Comparison of ENCODE assay signal across 21 cellular contexts in genomic region chr22:38964989-38965388, GRCh38. TPM values are rescaled to one million over a fixed set of nuclear protein-coding genes. Genes with fewer than 3 reads are reported as not detected.
A peak's percentile ranks its signal among the peaks of the same experiment; 100 is the strongest.
DNase-seq lines count a peak whose midpoint lies in the region; ATAC-seq, FAIRE-seq and TF ChIP-seq lines count a peak whose summit lies in the region.
"Had no signal": no experiment of that assay in that cellular context is flagged by ENCODE, and none has a peak within 500 bp of the region (broad histone marks: within the 10 kb centered on the region; RNA-seq: fewer than 3 reads in every experiment).

No MANE protein-coding gene starts in this region.

- TF ChIP-seq RAD21 in IMR-90 (IDR thresholded peaks at IDR 0.05; ENCODE audit: low read length) = no peak

- no CpG with 5 or more reads among the region's 4 CpGs for WGBS in IMR-90 (ENCODE audit: extremely low coverage in 2 of 2, insufficient read length in 1 of 2), 2 experiments
- WGBS in spleen, 5 donors = 75 to 82% (median 78%) methylated on average over 3 to 4 of the region's 4 CpGs; no CpG with 5 or more reads in 1 of the 5 donors
- 73 to 92% methylated on average over 3 to 4 of the region's 4 CpGs for WGBS in testis, 2 donors

- no peaks in the 10 kb centered on the region for H3K9me3 ChIP-seq in IMR-90 (ENCODE audit: control insufficient read depth, insufficient read depth, low read length)
- H3K9me3 ChIP-seq in kidney (ENCODE audit: control insufficient read depth in 1 of 2, low read length in 2 of 2) = no peaks in the 10 kb centered on the region
- no peaks in the 10 kb centered on the region for H3K9me3 ChIP-seq in spleen
- no peaks in the 10 kb centered on the region for H3K9me3 ChIP-seq in testis
- H3K9me3 ChIP-seq: SK-N-SH had no signal

- TF ChIP-seq POLR2A in IMR-90 (IDR thresholded peaks at IDR 0.05; ENCODE audit: low read depth, low read length) (no peak), spleen (IDR thresholded peaks at IDR 0.05) (no peak), testis (IDR thresholded peaks at IDR 0.05) (no peak)

- H2BK5ac ChIP-seq in IMR-90 (ENCODE audit: low read depth, low read length, poor library complexity, severe bottlenecking) = no peak overlapping the region

- intact Hi-C loops in IMR-90 (cut with micrococcal nuclease) = no loop called here
- intact Hi-C loops in kidney (cut with DNase I) = no loop called here
- intact Hi-C loops in spleen (cut with DNase I; ENCODE audit: low total_unique reads) = no loop called here
- intact Hi-C loops in testis (cut with DNase I; ENCODE audit: low total_unique reads) = no loop called here

- H3K9me1 ChIP-seq in IMR-90 (ENCODE audit: insufficient read depth, low read length) = no peaks in the 10 kb centered on the region

- no peak overlapping the region for H4K8ac ChIP-seq in IMR-90 (ENCODE audit: low read depth in 2 of 2, low read length in 2 of 2)

- no peaks in the 10 kb centered on the region for H3K4me1 ChIP-seq in IMR-90 (ENCODE audit: control insufficient read depth, insufficient read depth, low read length)
- H3K4me1 ChIP-seq in kidney (ENCODE audit: control insufficient read depth in 1 of 2, insufficient read depth in 1 of 2, low read depth in 1 of 2, low read length in 2 of 2) = peaks cover 0 to 5% of the 10 kb centered on the region in 2 donors
- peaks cover 0 to 40% (median 18%) of the 10 kb centered on the region in 6 donors for H3K4me1 ChIP-seq in spleen
- H3K4me1 ChIP-seq in testis = no peaks in the 10 kb centered on the region

- H2BK15ac ChIP-seq in IMR-90 (ENCODE audit: low read depth, low read length) = no peak overlapping the region

- no TSS peak for BruUV-seq in IMR-90 (replicated peaks; lab: Mats Ljungman, UMichigan)

- H4K91ac ChIP-seq in IMR-90 (ENCODE audit: insufficient read depth, low read depth, low read length) = no peak overlapping the region

- H3K23ac ChIP-seq in IMR-90 (ENCODE audit: low read depth, low read length) = no peak overlapping the region

- no peaks in the 10 kb centered on the region for H3K36me3 ChIP-seq in IMR-90 (ENCODE audit: control insufficient read depth, insufficient read depth, low read length)
- no peaks in the 10 kb centered on the region for H3K36me3 ChIP-seq in kidney (ENCODE audit: control insufficient read depth in 1 of 2, insufficient read depth in 2 of 2, low read length in 2 of 2)
- H3K36me3 ChIP-seq in spleen = peaks cover 0 to 30% (median 0%) of the 10 kb centered on the region in 6 donors
- no peaks in the 10 kb centered on the region for H3K36me3 ChIP-seq in testis (ENCODE audit: low read depth, missing control alignments)

- no peak for TF ChIP-seq CTCF in IMR-90 (conservative IDR thresholded peaks at IDR 0.05; ENCODE audit: low read depth, low read length)
- no peak for TF ChIP-seq CTCF in kidney (IDR thresholded peaks at IDR 0.05; ENCODE audit: borderline replicate concordance, extremely low read depth, insufficient read depth)
- no peak for TF ChIP-seq CTCF in spleen (IDR thresholded peaks at IDR 0.05 in 8 of 11, conservative IDR thresholded peaks at IDR 0.05 in 3 of 11)
- TF ChIP-seq CTCF in testis (IDR thresholded peaks at IDR 0.05) = no peak

- H3K9ac ChIP-seq in IMR-90 (ENCODE audit: low read depth, low read length) (no peak overlapping the region), kidney (ENCODE audit: low read length in 2 of 2) (no peak overlapping the region)
- H3K9ac ChIP-seq: SK-N-SH had no signal

- H2BK20ac ChIP-seq in IMR-90 (ENCODE audit: low read depth, low read length) = no peak overlapping the region

- DNase-seq in CD1c-positive myeloid dendritic cell (ENCODE audit: extremely low spot score) (peak; percentile 31), IMR-90 (no peak), kidney (peak; percentile 66), spleen (peak; percentile 62), NCI-H1417 (lab: John Stamatoyannopoulos, UW) (no peak), testis (no peak)
- no peak for DNase-seq in activated CD4-positive, alpha-beta T cell treated with anti-CD3 and anti-CD28 coated beads for 1 hour
- DNase-seq: C1 segment of cervical spinal cord, GDM1, KG1, NCI-H1417 treated with DMSO at 0.1 percent for 48 hours, NCI-H2029, SHP77, SK-N-SH had no signal

- CTCF ChIA-PET in IMR-90 (lab: Yijun Ruan, JAX) = no interaction called here

- POLR2A ChIA-PET in IMR-90 (lab: Charles Lee; ENCODE audit: unreplicated experiment) = no interaction called here

- no peaks in the 10 kb centered on the region for H3K79me1 ChIP-seq in IMR-90 (ENCODE audit: low read depth in 1 of 2, low read length in 2 of 2)

- no peak overlapping the region for H3K18ac ChIP-seq in IMR-90 (ENCODE audit: low read depth, low read length)

- H3K4me3 ChIP-seq in IMR-90 (ENCODE audit: insufficient read depth, low read depth, low read length) (no peak overlapping the region), kidney (ENCODE audit: low read length in 2 of 2) (no peak overlapping the region), spleen (peak overlapping the region in 1 of 8 donors; percentile 9), testis (no peak overlapping the region)

- H3K27ac ChIP-seq in IMR-90 (ENCODE audit: insufficient read depth, low read length) (no peak overlapping the region), kidney (ENCODE audit: low read depth in 2 of 2, low read length in 2 of 2) (no peak overlapping the region), spleen (peak overlapping the region in 2 of 8 donors; percentile 28 to 54), testis (no peak overlapping the region)

- H3K4ac ChIP-seq in IMR-90 (ENCODE audit: low read depth, low read length) = no peak overlapping the region

- H2BK120ac ChIP-seq in IMR-90 (ENCODE audit: low read depth, low read length) = no peak overlapping the region

- H2AK9ac ChIP-seq in IMR-90 (replicated peaks; ENCODE audit: low read depth, low read length, poor library complexity) = no peak overlapping the region

- H4K5ac ChIP-seq in IMR-90 (ENCODE audit: low read depth, low read length) = no peak overlapping the region

- H3K56ac ChIP-seq in IMR-90 (ENCODE audit: extremely low read depth, insufficient read depth, low read length) = no peak overlapping the region

- no peak for FAIRE-seq in kidney (lab: Jason Lieb, UNC)
- FAIRE-seq: GM19239, HepG2 had no signal

- dilution Hi-C loops in IMR-90 (cut with HindIII; ENCODE audit: low sequenced_read_pairs, unreplicated experiment) = no loop called here

- H2AK5ac ChIP-seq in IMR-90 (ENCODE audit: low read depth, low read length) = no peak overlapping the region

- H3K4me2 ChIP-seq in IMR-90 (ENCODE audit: low read depth, low read length) = no peak overlapping the region
- H3K4me2 ChIP-seq: SK-N-SH had no signal

- H4K20me1 ChIP-seq in IMR-90 (ENCODE audit: insufficient read depth, low read length) = no peaks in the 10 kb centered on the region; the same call in 1 of the 2 replicates

- peak overlapping the region; percentile 0 for H2AFZ ChIP-seq in IMR-90 (replicated peaks; ENCODE audit: low read length, poor library complexity)

- ATAC-seq in IMR-90 (ENCODE audit: low read depth) (no peak), HG02610 (IDR thresholded peaks at IDR 0.05; ENCODE audit: unreplicated experiment) (no peak)
- ATAC-seq: HCT116 had no signal

- H3K14ac ChIP-seq in IMR-90 (replicated peaks; ENCODE audit: low read depth, low read length) = no peak overlapping the region

- in situ Hi-C loops in IMR-90 (cut with MboI; ENCODE audit: low sequenced_read_pairs) = no loop called here

- H3K27me3 ChIP-seq in IMR-90 (ENCODE audit: control insufficient read depth, insufficient read depth, low read length) (peaks cover 48% of the 10 kb centered on the region), spleen (replicated peaks in 1 of 7) (peaks cover 0 to 24% (median 0%) of the 10 kb centered on the region in 7 donors), testis (no peaks in the 10 kb centered on the region)

TF ChIP-seq in IMR-90, 13 proteins besides CTCF, POLR2A, EP300 and RAD21 (continues in another document):
- no peak for TF ChIP-seq CEBPB (IDR thresholded peaks at IDR 0.05; ENCODE audit: low read depth, low read length)

RNA-seq across cellular contexts. Expression of gene APOBEC3A, which starts 7.6 kb away (rescaled TPM):
- total RNA-seq in IMR-90 (2012; rRNA removed) (not detected in 2 replicates), kidney (1.2 TPM), spleen (100 to 1,000 TPM in 2 of 7 donors, 10 to 100 TPM in 5; 18.6 to 163 (median 68.0) TPM), testis (under 1 TPM in 1 of 2 donors, not detected in 1; 0.50 TPM)
- polyA plus RNA-seq in IMR-90 (2012; rRNA removed) (not detected in 2 replicates), kidney (ENCODE audit: insufficient read depth, low read depth, low replicate concordance) (not detected), spleen (1 to 10 TPM; 1.2 to 5.6 (median 3.9) TPM), testis (ENCODE audit: insufficient read depth, low read depth, low replicate concordance) (1.1 TPM)
- polyA plus RNA-seq in IMR-90 (2012; cell fraction: cytosol; rRNA removed) = not detected in 2 replicates
- polyA plus RNA-seq in IMR-90 (2012; cell fraction: nucleus; rRNA removed; ENCODE audit: low replicate concordance) = not detected in 2 replicates
- total RNA-seq: A673, Daoy, HepG2, RPMI7951 had no signal
- polyA plus RNA-seq: HepG2, SK-N-SH had no signal

RNA-seq across cellular contexts. Expression of gene APOBEC3B, which starts 17.2 kb away (rescaled TPM):
- 17.2 and 17.6 TPM in 2 replicates for total RNA-seq in IMR-90 (2012; rRNA removed)
- 34.2 and 35.1 TPM in 2 replicates for polyA plus RNA-seq in IMR-90 (2012; rRNA removed)
- 19.0 and 30.1 TPM in 2 replicates for polyA plus RNA-seq in IMR-90 (2012; cell fraction: cytosol; rRNA removed)
- polyA plus RNA-seq in IMR-90 (2012; cell fraction: nucleus; rRNA removed; ENCODE audit: low replicate concordance) = 11.0 and 11.8 TPM in 2 replicates
- total RNA-seq in kidney = 2.7 TPM
- polyA plus RNA-seq in kidney (ENCODE audit: insufficient read depth, low read depth, low replicate concordance) = 1.0 TPM
- 10 to 100 TPM in 1 of 7 donors, 1 to 10 TPM in 5, not detected in 1; 2.5 to 14.0 (median 7.2) TPM for total RNA-seq in spleen
- polyA plus RNA-seq in spleen = 1 to 10 TPM; 1.2 to 3.7 (median 2.1) TPM
- total RNA-seq in testis = 1 to 10 TPM; 1.4 to 2.0 TPM
- polyA plus RNA-seq in testis (ENCODE audit: insufficient read depth, low read depth, low replicate concordance) = 0.69 TPM
- polyA plus RNA-seq: SK-N-SH had no signal

RNA-seq across cellular contexts. Expression of gene APOBEC3C, which starts 49.1 kb away (rescaled TPM):
- total RNA-seq in IMR-90 (2012; rRNA removed) (5.6 and 6.6 TPM in 2 replicates), kidney (19.8 TPM), spleen (10 to 100 TPM; 23.5 to 72.4 (median 54.2) TPM), testis (10 to 100 TPM; 58.4 to 61.3 TPM)
- polyA plus RNA-seq in IMR-90 (2012; rRNA removed) (26.7 and 32.0 TPM in 2 replicates), kidney (ENCODE audit: insufficient read depth, low read depth, low replicate concordance) (9.5 TPM), spleen (10 to 100 TPM; 42.8 to 60.3 (median 45.2) TPM), testis (ENCODE audit: insufficient read depth, low read depth, low replicate concordance) (76.6 TPM)
- 21.9 and 31.4 TPM in 2 replicates for polyA plus RNA-seq in IMR-90 (2012; cell fraction: cytosol; rRNA removed)
- polyA plus RNA-seq in IMR-90 (2012; cell fraction: nucleus; rRNA removed; ENCODE audit: low replicate concordance) = 17.7 and 30.2 TPM in 2 replicates

RNA-seq across cellular contexts. Expression of gene APOBEC3D, which starts 55.9 kb away (rescaled TPM):
- 0.54 and 0.56 TPM in 2 replicates for total RNA-seq in IMR-90 (2012; rRNA removed)
- polyA plus RNA-seq in IMR-90 (2012; rRNA removed) = 0.44 and 0.51 TPM in 2 replicates
- 0.11 and 0.20 TPM in 2 replicates for polyA plus RNA-seq in IMR-90 (2012; cell fraction: cytosol; rRNA removed)
- 2.5 and 3.7 TPM in 2 replicates for polyA plus RNA-seq in IMR-90 (2012; cell fraction: nucleus; rRNA removed; ENCODE audit: low replicate concordance)
- total RNA-seq in kidney = 4.3 TPM
- polyA plus RNA-seq in kidney (ENCODE audit: insufficient read depth, low read depth, low replicate concordance) = 1.7 TPM
- total RNA-seq in spleen = 10 to 100 TPM; 14.8 to 23.6 (median 17.6) TPM
- 10 to 100 TPM in 1 of 3 donors, 1 to 10 TPM in 2; 4.5 to 12.7 (median 6.8) TPM for polyA plus RNA-seq in spleen
- total RNA-seq in testis = 1 to 10 TPM; 6.2 to 6.4 TPM
- polyA plus RNA-seq in testis (ENCODE audit: insufficient read depth, low read depth, low replicate concordance) = 3.7 TPM

Comparison
In these comparisons a context has a peak if more than half of its experiments do, and no peak if none do; other contexts are left out.
1. DNase-seq: peak in CD1c-positive myeloid dendritic cell (single experiment), kidney (single experiment) and spleen (single experiment); none in IMR-90 (single experiment), activated CD4-positive, alpha-beta T cell treated with anti-CD3 and anti-CD28 coated beads for 1 hour (single experiment), NCI-H1417 (0 of 3) and testis (single experiment).